In genomic region chr16:88815901-88816589, GRCh38 we compare ENCODE assay signal across 1 cellular context.
TF ChIP-seq lines count a peak whose summit lies in the region.

No MANE protein-coding gene starts in this region.

TF ChIP-seq in liver, 16 proteins besides CTCF, POLR2A, EP300 and RAD21 (continued from another document):
- no peak for TF ChIP-seq REST (IDR thresholded peaks at IDR 0.05)
- TF ChIP-seq JUND (IDR thresholded peaks at IDR 0.05) = no peak
TF ChIP-seq in liver: peak in this region for 0.
